ENCODE assay signal across 23 cellular contexts in the genomic region with DNA sequence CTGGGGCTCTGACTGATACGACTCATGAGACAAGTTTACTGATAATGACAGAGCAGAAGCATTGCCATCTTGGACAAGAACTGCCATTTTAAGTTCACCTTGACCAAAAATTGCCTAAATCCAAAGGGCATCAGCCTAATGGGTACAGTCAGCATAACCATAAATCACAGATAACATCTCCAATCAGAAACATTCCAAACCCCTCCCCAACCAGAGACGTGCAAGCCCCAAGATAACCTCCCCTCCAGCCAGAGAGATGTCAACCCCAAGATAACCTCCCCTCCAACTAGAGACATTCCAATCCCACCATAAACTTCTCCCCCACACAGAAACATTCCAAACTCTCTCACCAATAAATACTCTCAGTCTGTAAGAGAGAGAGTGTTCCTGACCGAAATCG. TPM values are rescaled to one million over a fixed set of nuclear protein-coding genes. Genes with fewer than 3 reads are reported as not detected.
DNase-seq lines count a peak whose midpoint lies in the region; ATAC-seq, FAIRE-seq and TF ChIP-seq lines count a peak whose summit lies in the region.
"Had no signal": no experiment of that assay in that cellular context is flagged by ENCODE, and none has a peak within 500 bp of the region (broad histone marks: within the 10 kb centered on the region; RNA-seq: fewer than 3 reads in every experiment).

No MANE protein-coding gene starts in this region.

- no peak overlapping the region for H3K4me3 Mint-ChIP-seq in activated CD8-positive, alpha-beta memory T cell treated with anti-CD3 and anti-CD28 coated beads, Interleukin-2, amount 10 ng/mL, durations not matched to agents 7 days and 5 days
- H3K4me3 Mint-ChIP-seq: B cell; CD4-positive, CD25-positive, alpha-beta regulatory T cell; CD8-positive, alpha-beta T cell; H9 had no signal

- peaks cover 0 to 5% (median 0%) of the 10 kb centered on the region in 4 donors for H3K36me3 ChIP-seq in esophagus muscularis mucosa
- H3K36me3 ChIP-seq: BLaER1 had no signal

- no peaks in the 10 kb centered on the region for H3K27me3 Mint-ChIP-seq in activated CD8-positive, alpha-beta memory T cell treated with anti-CD3 and anti-CD28 coated beads, Interleukin-2, amount 10 ng/mL, durations not matched to agents 7 days and 5 days
- H3K27me3 Mint-ChIP-seq: B cell; CD4-positive, CD25-positive, alpha-beta regulatory T cell had no signal

- H3K27me3 ChIP-seq in esophagus muscularis mucosa = no peaks in the 10 kb centered on the region
- H3K27me3 ChIP-seq: BLaER1 had no signal

- H3K4me3 ChIP-seq in esophagus muscularis mucosa = no peak overlapping the region
- H3K4me3 ChIP-seq: BLaER1, GM23248 had no signal

- 67% methylated on average over 4 of the region's 4 CpGs for WGBS in esophagus muscularis mucosa

- H3K36me3 Mint-ChIP-seq in activated CD8-positive, alpha-beta memory T cell treated with anti-CD3 and anti-CD28 coated beads, Interleukin-2, amount 10 ng/mL, durations not matched to agents 7 days and 5 days = no peaks in the 10 kb centered on the region
- H3K36me3 Mint-ChIP-seq: CD4-positive, CD25-positive, alpha-beta regulatory T cell; CD8-positive, alpha-beta T cell had no signal

- FAIRE-seq in GM12891 (lab: Jason Lieb, UNC) = peak; percentile 26
- FAIRE-seq: A204.1, D721Med, GM12892 had no signal

- no peaks in the 10 kb centered on the region for H3K9me3 Mint-ChIP-seq in activated CD8-positive, alpha-beta memory T cell treated with anti-CD3 and anti-CD28 coated beads, Interleukin-2, amount 10 ng/mL, durations not matched to agents 7 days and 5 days (ENCODE audit: low read depth)
- H3K9me3 Mint-ChIP-seq: CD4-positive, CD25-positive, alpha-beta regulatory T cell; CD8-positive, alpha-beta T cell had no signal

- CTCF ChIA-PET in activated CD8-positive, alpha-beta memory T cell treated with anti-CD3 and anti-CD28 coated beads, Interleukin-2, amount 10 ng/mL, durations not matched to agents 7 days and 5 days (lab: Charles Lee) = no interaction called here

- ATAC-seq in activated CD8-positive, alpha-beta memory T cell treated with anti-CD3 and anti-CD28 coated beads, Interleukin-2, amount 10 ng/mL, durations not matched to agents 7 days and 5 days = no peak
- ATAC-seq in left lobe of liver = no peak
- no peak for ATAC-seq in HG02981 (IDR thresholded peaks at IDR 0.05; ENCODE audit: unreplicated experiment)
- ATAC-seq: CD8-positive, alpha-beta T cell had no signal

- H3K4me1 ChIP-seq in esophagus muscularis mucosa = no peaks in the 10 kb centered on the region
- H3K4me1 ChIP-seq: BLaER1 had no signal

- intact Hi-C loops in esophagus muscularis mucosa (cut with DNase I) = no loop called here
- intact Hi-C loops in head of caudate nucleus (cut with DNase I) = no loop called here

- TF ChIP-seq EP300 in esophagus muscularis mucosa (IDR thresholded peaks at IDR 0.05) = no peak

- TF ChIP-seq CTCF in esophagus muscularis mucosa (IDR thresholded peaks at IDR 0.05) = no peak

- H3K4me1 Mint-ChIP-seq in activated CD8-positive, alpha-beta memory T cell treated with anti-CD3 and anti-CD28 coated beads, Interleukin-2, amount 10 ng/mL, durations not matched to agents 7 days and 5 days = no peaks in the 10 kb centered on the region
- H3K4me1 Mint-ChIP-seq: B cell, H9 had no signal

- no peak for TF ChIP-seq POLR2A in GM12891 (IDR thresholded peaks at IDR 0.05; ENCODE audit: low read depth, low read length)
- no peak for TF ChIP-seq POLR2A in esophagus muscularis mucosa (IDR thresholded peaks at IDR 0.05; ENCODE audit: low read depth)

- H3K27ac Mint-ChIP-seq in activated CD8-positive, alpha-beta memory T cell treated with anti-CD3 and anti-CD28 coated beads, Interleukin-2, amount 10 ng/mL, durations not matched to agents 7 days and 5 days = no peak overlapping the region
- H3K27ac Mint-ChIP-seq: B cell; CD4-positive, CD25-positive, alpha-beta regulatory T cell; CD8-positive, alpha-beta T cell; H9 had no signal

- H3K27ac ChIP-seq in esophagus muscularis mucosa (replicated peaks in 1 of 4) = no peak overlapping the region
- H3K27ac ChIP-seq: 22Rv1, BLaER1, C4-2B, GM23248 had no signal

- peak; percentile 9 for DNase-seq in activated CD8-positive, alpha-beta memory T cell treated with anti-CD3 and anti-CD28 coated beads, Interleukin-2, amount 10 ng/mL, durations not matched to agents 7 days and 5 days
- no peak for DNase-seq in activated CD8-positive, alpha-beta memory T cell treated with anti-CD3 and anti-CD28 coated beads, Interleukin-2, amount 50 U/mL, for 48 hours
- DNase-seq in GM12891 (ENCODE audit: insufficient read length, low spot score) (no peak), amniotic epithelial cell (ENCODE audit: low read depth) (peak; percentile 34), esophagus muscularis mucosa (ENCODE audit: extremely low spot score) (peak; percentile 45), head of caudate nucleus (no peak), left lobe of liver (ENCODE audit: low spot score) (no peak)
- DNase-seq: CD4-positive, CD25-positive, alpha-beta regulatory T cell; CD8-positive, alpha-beta T cell; DMS 273 treated with DMSO at 0.1 percent for 48 hours; DMS79; EL; GF-D8; GM23248; H9 had no signal

- H3K9me3 ChIP-seq in esophagus muscularis mucosa = no peaks in the 10 kb centered on the region
- H3K9me3 ChIP-seq: BLaER1 had no signal

TF ChIP-seq in GM12891, 5 proteins besides CTCF, POLR2A, EP300 and RAD21:
- no peak for TF ChIP-seq PAX5 (IDR thresholded peaks at IDR 0.05; ENCODE audit: insufficient read depth, low read length, severe bottlenecking)
- TF ChIP-seq POU2F2 (IDR thresholded peaks at IDR 0.05; ENCODE audit: low read depth, low read length) = no peak
- TF ChIP-seq SPI1 (IDR thresholded peaks at IDR 0.05; ENCODE audit: low read depth, low read length) = no peak
- no peak for TF ChIP-seq TAF1 (IDR thresholded peaks at IDR 0.05; ENCODE audit: low read depth, low read length)
- TF ChIP-seq POLR2AphosphoS5 (IDR thresholded peaks at IDR 0.05; ENCODE audit: low read depth, low read length) = no peak

RNA-seq across cellular contexts. Expression of gene GPLD1, which starts 10.5 kb away (rescaled TPM):
- total RNA-seq in activated CD8-positive, alpha-beta memory T cell treated with anti-CD3 and anti-CD28 coated beads, Interleukin-2, amount 10 ng/mL, durations not matched to agents 7 days and 5 days = under 1 TPM; 0.42 to 0.58 TPM
- 1.3 TPM for polyA plus RNA-seq in GM12891 (2012; ENCODE audit: low read depth, missing spikeins)
- total RNA-seq in esophagus muscularis mucosa (1 to 10 TPM; 3.8 to 5.3 (median 4.1) TPM), left lobe of liver (53.1 TPM)

RNA-seq across cellular contexts. Expression of gene ALDH5A1, which starts 15.9 kb away (rescaled TPM):
- total RNA-seq in activated CD8-positive, alpha-beta memory T cell treated with anti-CD3 and anti-CD28 coated beads, Interleukin-2, amount 10 ng/mL, durations not matched to agents 7 days and 5 days = 1 to 10 TPM; 3.7 to 6.5 TPM
- polyA plus RNA-seq in GM12891 (2012; ENCODE audit: low read depth, missing spikeins) = 15.7 TPM
- total RNA-seq in esophagus muscularis mucosa = 1 to 10 TPM; 2.5 to 3.5 (median 3.3) TPM
- total RNA-seq in left lobe of liver = 62.2 TPM

Comparison
In these comparisons a context has a peak if more than half of its experiments do, and no peak if none do; other contexts are left out.
1. DNase-seq: peak in activated CD8-positive, alpha-beta memory T cell treated with anti-CD3 and anti-CD28 coated beads, Interleukin-2, amount 10 ng/mL, durations not matched to agents 7 days and 5 days (single experiment), amniotic epithelial cell (single experiment) and esophagus muscularis mucosa (single experiment); none in activated CD8-positive, alpha-beta memory T cell treated with anti-CD3 and anti-CD28 coated beads, Interleukin-2, amount 50 U/mL, for 48 hours (single experiment), GM12891 (single experiment), head of caudate nucleus (0 of 42) and left lobe of liver (single experiment).